ENCODE assay signal across 1 cellular context in genomic region chr21:29074007-29074376, GRCh38.
A peak's percentile ranks its signal among the peaks of the same experiment; 100 is the strongest.
TF ChIP-seq lines count a peak whose summit lies in the region.

No MANE protein-coding gene starts in this region.

TF ChIP-seq in K562, 482 proteins besides CTCF, POLR2A, EP300 and RAD21 (continued from another document and continues in another):
- TF ChIP-seq ZNF551 (CRISPR knock-in tag; IDR thresholded peaks at IDR 0.05) = no peak
- TF ChIP-seq ZNF212 (CRISPR knock-in tag; IDR thresholded peaks at IDR 0.05) = no peak
- TF ChIP-seq TARDBP (IDR thresholded peaks at IDR 0.05) = no peak
- no peak for TF ChIP-seq SAP30 (IDR thresholded peaks at IDR 0.05; ENCODE audit: borderline replicate concordance, insufficient read depth, low read depth, low read length, poor library complexity, severe bottlenecking)
- TF ChIP-seq NR1H2 (CRISPR knock-in tag; IDR thresholded peaks at IDR 0.05) = no peak
- TF ChIP-seq ARID3A (IDR thresholded peaks at IDR 0.05; ENCODE audit: borderline replicate concordance, low read depth, low read length) = no peak
- TF ChIP-seq HES1 (IDR thresholded peaks at IDR 0.05; ENCODE audit: low read depth) = no peak
- TF ChIP-seq GTF3C2 (IDR thresholded peaks at IDR 0.05; ENCODE audit: borderline replicate concordance, extremely low read depth, insufficient read length) = no peak
- TF ChIP-seq UBTF (IDR thresholded peaks at IDR 0.05; ENCODE audit: borderline replicate concordance in 1 of 2, low read depth in 2 of 2, low read length in 2 of 2) = 0 out of 4 replicates have a peak, but pooled peaks of 1 of the 2 experiments have one; percentile 26
- no peak for TF ChIP-seq TSHZ1 (CRISPR knock-in tag; IDR thresholded peaks at IDR 0.05)
- no peak for TF ChIP-seq PRDM10 (IDR thresholded peaks at IDR 0.05; ENCODE audit: partially characterized antibody)
- TF ChIP-seq ETV6 (IDR thresholded peaks at IDR 0.05; ENCODE audit: borderline replicate concordance in 1 of 2, low read depth in 2 of 2, low read length in 1 of 2) = no peak
- TF ChIP-seq ETV6 (CRISPR knock-in tag; IDR thresholded peaks at IDR 0.05; ENCODE audit: borderline replicate concordance) = no peak
- no peak for TF ChIP-seq GABPB1 (CRISPR knock-in tag; IDR thresholded peaks at IDR 0.05)
- TF ChIP-seq MLX (CRISPR knock-in tag; conservative IDR thresholded peaks at IDR 0.05) = no peak
- no peak for TF ChIP-seq ARHGAP35 (IDR thresholded peaks at IDR 0.05; ENCODE audit: partially characterized antibody)
- TF ChIP-seq TSC22D4 (tag; IDR thresholded peaks at IDR 0.05) = no peak
- 0 out of 2 replicates have a peak, but pooled peaks have one; percentile 53 for TF ChIP-seq BACH1 (tag; IDR thresholded peaks at IDR 0.05)
- TF ChIP-seq FOSL1 (tag; conservative IDR thresholded peaks at IDR 0.05) = peak; percentile 19; the same call in 1 of the 2 replicates
- TF ChIP-seq MTF1 (CRISPR knock-in tag; IDR thresholded peaks at IDR 0.05; ENCODE audit: borderline replicate concordance) = peak; percentile 49; the same call in 1 of the 2 replicates
- TF ChIP-seq ZNF134 (CRISPR knock-in tag; conservative IDR thresholded peaks at IDR 0.05) = 0 out of 2 replicates have a peak, but pooled peaks have one; percentile 34
- no peak for TF ChIP-seq THAP7 (CRISPR knock-in tag; IDR thresholded peaks at IDR 0.05)
- peak in 1 of 2 experiments; percentile 73; a peak in 2 of 4 replicates for TF ChIP-seq KDM1A (IDR thresholded peaks at IDR 0.05)
- no peak for TF ChIP-seq FOXJ2 (tag; IDR thresholded peaks at IDR 0.05)
- no peak for TF ChIP-seq SAFB (IDR thresholded peaks at IDR 0.05; ENCODE audit: borderline replicate concordance, low read depth, low read length)
- TF ChIP-seq ZC3H11A (IDR thresholded peaks at IDR 0.05; ENCODE audit: low read depth, low read length) = no peak
- TF ChIP-seq PYGO2 (tag; IDR thresholded peaks at IDR 0.05) = no peak
- TF ChIP-seq HOXB6 (CRISPR knock-in tag; IDR thresholded peaks at IDR 0.05; ENCODE audit: borderline replicate concordance) = no peak
- no peak for TF ChIP-seq HSF4 (CRISPR knock-in tag; IDR thresholded peaks at IDR 0.05; ENCODE audit: borderline replicate concordance)
- TF ChIP-seq BRF1 (IDR thresholded peaks at IDR 0.05; ENCODE audit: borderline replicate concordance, extremely low read depth, insufficient read length) = no peak
- TF ChIP-seq FOXJ3 (CRISPR knock-in tag; IDR thresholded peaks at IDR 0.05) = no peak
